ENCODE assay signal across 1 cellular context in genomic region chr6:2658788-2659187, GRCh38.
TF ChIP-seq lines count a peak whose summit lies in the region.

No MANE protein-coding gene starts in this region.

TF ChIP-seq in WTC11, 78 proteins besides CTCF, POLR2A, EP300 and RAD21 (continued from another document):
- TF ChIP-seq ZNF425 (CRISPR knock-in tag; conservative IDR thresholded peaks at IDR 0.05) (no peak), GTF2I (CRISPR knock-in tag; conservative IDR thresholded peaks at IDR 0.05) (no peak), HMGA2 (CRISPR knock-in tag; IDR thresholded peaks at IDR 0.05) (no peak), CREB1 (CRISPR knock-in tag; IDR thresholded peaks at IDR 0.05) (no peak), ZNF263 (CRISPR knock-in tag; IDR thresholded peaks at IDR 0.05; ENCODE audit: low read depth) (no peak), EMX1 (CRISPR knock-in tag; IDR thresholded peaks at IDR 0.05) (no peak), IRF2 (CRISPR knock-in tag; IDR thresholded peaks at IDR 0.05; ENCODE audit: borderline replicate concordance, low read depth) (no peak), MYBL2 (CRISPR knock-in tag; IDR thresholded peaks at IDR 0.05) (no peak), AR (CRISPR knock-in tag; IDR thresholded peaks at IDR 0.05) (no peak)
